In the genomic region with DNA sequence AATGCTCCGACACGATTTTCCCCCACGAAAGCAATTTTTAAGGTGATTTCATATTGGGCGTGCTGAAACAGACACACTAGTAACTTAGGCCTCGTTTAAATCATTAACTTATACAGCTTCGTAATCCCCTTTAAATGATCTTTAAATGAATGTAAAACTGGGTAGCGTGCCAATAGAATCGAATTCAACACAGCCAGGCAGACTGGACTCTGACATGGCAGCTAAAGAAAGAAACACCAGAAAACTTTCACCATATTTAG, we compare ENCODE assay signal across 1 cellular context.
TF ChIP-seq lines count a peak whose summit lies in the region.

No MANE protein-coding gene starts in this region.

TF ChIP-seq in GM23338, 12 proteins besides CTCF, POLR2A, EP300 and RAD21 (continued from another document):
- TF ChIP-seq, protein P1, sequence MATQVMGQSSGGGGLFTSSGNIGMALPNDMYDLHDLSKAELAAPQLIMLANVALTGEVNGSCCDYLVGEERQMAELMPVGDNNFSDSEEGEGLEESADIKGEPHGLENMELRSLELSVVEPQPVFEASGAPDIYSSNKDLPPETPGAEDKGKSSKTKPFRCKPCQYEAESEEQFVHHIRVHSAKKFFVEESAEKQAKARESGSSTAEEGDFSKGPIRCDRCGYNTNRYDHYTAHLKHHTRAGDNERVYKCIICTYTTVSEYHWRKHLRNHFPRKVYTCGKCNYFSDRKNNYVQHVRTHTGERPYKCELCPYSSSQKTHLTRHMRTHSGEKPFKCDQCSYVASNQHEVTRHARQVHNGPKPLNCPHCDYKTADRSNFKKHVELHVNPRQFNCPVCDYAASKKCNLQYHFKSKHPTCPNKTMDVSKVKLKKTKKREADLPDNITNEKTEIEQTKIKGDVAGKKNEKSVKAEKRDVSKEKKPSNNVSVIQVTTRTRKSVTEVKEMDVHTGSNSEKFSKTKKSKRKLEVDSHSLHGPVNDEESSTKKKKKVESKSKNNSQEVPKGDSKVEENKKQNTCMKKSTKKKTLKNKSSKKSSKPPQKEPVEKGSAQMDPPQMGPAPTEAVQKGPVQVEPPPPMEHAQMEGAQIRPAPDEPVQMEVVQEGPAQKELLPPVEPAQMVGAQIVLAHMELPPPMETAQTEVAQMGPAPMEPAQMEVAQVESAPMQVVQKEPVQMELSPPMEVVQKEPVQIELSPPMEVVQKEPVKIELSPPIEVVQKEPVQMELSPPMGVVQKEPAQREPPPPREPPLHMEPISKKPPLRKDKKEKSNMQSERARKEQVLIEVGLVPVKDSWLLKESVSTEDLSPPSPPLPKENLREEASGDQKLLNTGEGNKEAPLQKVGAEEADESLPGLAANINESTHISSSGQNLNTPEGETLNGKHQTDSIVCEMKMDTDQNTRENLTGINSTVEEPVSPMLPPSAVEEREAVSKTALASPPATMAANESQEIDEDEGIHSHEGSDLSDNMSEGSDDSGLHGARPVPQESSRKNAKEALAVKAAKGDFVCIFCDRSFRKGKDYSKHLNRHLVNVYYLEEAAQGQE (IDR thresholded peaks at IDR 0.05; ENCODE audit: unreplicated experiment) = no peak
- TF ChIP-seq EZH2phosphoT487 (IDR thresholded peaks at IDR 0.05; ENCODE audit: unreplicated experiment) (no peak), STAT1 (IDR thresholded peaks at IDR 0.05; ENCODE audit: unreplicated experiment) (no peak), ZNF331 (CRISPR knock-in tag; IDR thresholded peaks at IDR 0.05; ENCODE audit: low read depth) (no peak), ZNF114 (CRISPR knock-in tag; IDR thresholded peaks at IDR 0.05) (no peak), POLR2AphosphoS5 (IDR thresholded peaks at IDR 0.05; ENCODE audit: low read depth) (no peak), CREB1 (CRISPR knock-in tag; IDR thresholded peaks at IDR 0.05; ENCODE audit: low read depth) (no peak), EZH2 (IDR thresholded peaks at IDR 0.05; ENCODE audit: low read depth, unreplicated experiment) (no peak), JUNB (IDR thresholded peaks at IDR 0.05; ENCODE audit: unreplicated experiment) (no peak)
- TF ChIP-seq, protein P2, sequence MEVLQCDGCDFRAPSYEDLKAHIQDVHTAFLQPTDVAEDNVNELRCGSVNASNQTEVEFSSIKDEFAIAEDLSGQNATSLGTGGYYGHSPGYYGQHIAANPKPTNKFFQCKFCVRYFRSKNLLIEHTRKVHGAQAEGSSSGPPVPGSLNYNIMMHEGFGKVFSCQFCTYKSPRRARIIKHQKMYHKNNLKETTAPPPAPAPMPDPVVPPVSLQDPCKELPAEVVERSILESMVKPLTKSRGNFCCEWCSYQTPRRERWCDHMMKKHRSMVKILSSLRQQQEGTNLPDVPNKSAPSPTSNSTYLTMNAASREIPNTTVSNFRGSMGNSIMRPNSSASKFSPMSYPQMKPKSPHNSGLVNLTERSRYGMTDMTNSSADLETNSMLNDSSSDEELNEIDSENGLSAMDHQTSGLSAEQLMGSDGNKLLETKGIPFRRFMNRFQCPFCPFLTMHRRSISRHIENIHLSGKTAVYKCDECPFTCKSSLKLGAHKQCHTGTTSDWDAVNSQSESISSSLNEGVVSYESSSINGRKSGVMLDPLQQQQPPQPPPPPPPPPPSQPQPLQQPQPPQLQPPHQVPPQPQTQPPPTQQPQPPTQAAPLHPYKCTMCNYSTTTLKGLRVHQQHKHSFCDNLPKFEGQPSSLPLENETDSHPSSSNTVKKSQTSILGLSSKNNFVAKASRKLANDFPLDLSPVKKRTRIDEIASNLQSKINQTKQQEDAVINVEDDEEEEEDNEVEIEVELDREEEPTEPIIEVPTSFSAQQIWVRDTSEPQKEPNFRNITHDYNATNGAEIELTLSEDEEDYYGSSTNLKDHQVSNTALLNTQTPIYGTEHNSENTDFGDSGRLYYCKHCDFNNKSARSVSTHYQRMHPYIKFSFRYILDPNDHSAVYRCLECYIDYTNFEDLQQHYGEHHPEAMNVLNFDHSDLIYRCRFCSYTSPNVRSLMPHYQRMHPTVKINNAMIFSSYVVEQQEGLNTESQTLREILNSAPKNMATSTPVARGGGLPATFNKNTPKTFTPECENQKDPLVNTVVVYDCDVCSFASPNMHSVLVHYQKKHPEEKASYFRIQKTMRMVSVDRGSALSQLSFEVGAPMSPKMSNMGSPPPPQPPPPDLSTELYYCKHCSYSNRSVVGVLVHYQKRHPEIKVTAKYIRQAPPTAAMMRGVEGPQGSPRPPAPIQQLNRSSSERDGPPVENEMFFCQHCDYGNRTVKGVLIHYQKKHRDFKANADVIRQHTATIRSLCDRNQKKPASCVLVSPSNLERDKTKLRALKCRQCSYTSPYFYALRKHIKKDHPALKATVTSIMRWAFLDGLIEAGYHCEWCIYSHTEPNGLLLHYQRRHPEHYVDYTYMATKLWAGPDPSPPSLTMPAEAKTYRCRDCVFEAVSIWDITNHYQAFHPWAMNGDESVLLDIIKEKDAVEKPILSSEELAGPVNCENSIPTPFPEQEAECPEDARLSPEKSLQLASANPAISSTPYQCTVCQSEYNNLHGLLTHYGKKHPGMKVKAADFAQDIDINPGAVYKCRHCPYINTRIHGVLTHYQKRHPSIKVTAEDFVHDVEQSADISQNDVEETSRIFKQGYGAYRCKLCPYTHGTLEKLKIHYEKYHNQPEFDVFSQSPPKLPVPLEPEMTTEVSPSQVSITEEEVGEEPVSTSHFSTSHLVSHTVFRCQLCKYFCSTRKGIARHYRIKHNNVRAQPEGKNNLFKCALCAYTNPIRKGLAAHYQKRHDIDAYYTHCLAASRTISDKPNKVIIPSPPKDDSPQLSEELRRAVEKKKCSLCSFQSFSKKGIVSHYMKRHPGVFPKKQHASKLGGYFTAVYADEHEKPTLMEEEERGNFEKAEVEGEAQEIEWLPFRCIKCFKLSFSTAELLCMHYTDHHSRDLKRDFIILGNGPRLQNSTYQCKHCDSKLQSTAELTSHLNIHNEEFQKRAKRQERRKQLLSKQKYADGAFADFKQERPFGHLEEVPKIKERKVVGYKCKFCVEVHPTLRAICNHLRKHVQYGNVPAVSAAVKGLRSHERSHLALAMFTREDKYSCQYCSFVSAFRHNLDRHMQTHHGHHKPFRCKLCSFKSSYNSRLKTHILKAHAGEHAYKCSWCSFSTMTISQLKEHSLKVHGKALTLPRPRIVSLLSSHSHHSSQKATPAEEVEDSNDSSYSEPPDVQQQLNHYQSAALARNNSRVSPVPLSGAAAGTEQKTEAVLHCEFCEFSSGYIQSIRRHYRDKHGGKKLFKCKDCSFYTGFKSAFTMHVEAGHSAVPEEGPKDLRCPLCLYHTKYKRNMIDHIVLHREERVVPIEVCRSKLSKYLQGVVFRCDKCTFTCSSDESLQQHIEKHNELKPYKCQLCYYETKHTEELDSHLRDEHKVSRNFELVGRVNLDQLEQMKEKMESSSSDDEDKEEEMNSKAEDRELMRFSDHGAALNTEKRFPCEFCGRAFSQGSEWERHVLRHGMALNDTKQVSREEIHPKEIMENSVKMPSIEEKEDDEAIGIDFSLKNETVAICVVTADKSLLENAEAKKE (CRISPR knock-in tag; IDR thresholded peaks at IDR 0.05) = no peak
